20 cellular contexts compared by ENCODE assay signal in the genomic region with DNA sequence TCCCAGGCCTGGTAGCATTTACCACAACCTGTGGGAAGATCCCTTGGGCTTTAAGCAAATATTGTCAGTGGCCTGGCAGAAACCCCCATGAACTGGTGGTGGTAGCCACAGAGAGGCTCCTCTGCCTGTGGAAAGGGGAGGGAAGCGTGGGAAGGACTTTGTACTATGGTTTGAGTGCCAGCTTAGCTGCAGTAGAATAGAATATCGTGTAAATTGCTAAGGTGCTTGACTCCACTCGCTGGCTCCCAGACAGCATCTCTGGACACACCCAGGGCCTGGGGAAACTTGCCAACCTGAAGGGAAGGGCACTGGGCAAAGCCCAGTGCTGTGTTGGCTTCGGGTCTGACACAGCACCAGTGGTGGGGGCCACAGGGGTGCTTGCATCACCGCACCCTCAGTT. TPM values are rescaled to one million over a fixed set of nuclear protein-coding genes. Genes with fewer than 3 reads are reported as not detected.
DNase-seq lines count a peak whose midpoint lies in the region; ATAC-seq and TF ChIP-seq lines count a peak whose summit lies in the region.
"Had no signal": no experiment of that assay in that cellular context is flagged by ENCODE, and none has a peak within 500 bp of the region (broad histone marks: within the 10 kb centered on the region; RNA-seq: fewer than 3 reads in every experiment).

No MANE protein-coding gene starts in this region.

- intact Hi-C loops in left ventricle myocardium superior (cut with micrococcal nuclease), result no loop called here
- intact Hi-C loops in cardiac septum (cut with DNase I), result no loop called here
- intact Hi-C loops in left colon (cut with DNase I, micrococcal nuclease), result no loop called here
- intact Hi-C loops in mucosa of descending colon (cut with DNase I, micrococcal nuclease), result no loop called here
- intact Hi-C loops in transverse colon (cut with DNase I; ENCODE audit: low total_unique reads), result no loop called here

- no peaks in the 10 kb centered on the region for H3K36me3 ChIP-seq in mucosa of descending colon (ENCODE audit: low read depth)
- H3K36me3 ChIP-seq in transverse colon, result peaks cover 0 to 11% (median 0%) of the 10 kb centered on the region in 4 donors

- H3K4me1 ChIP-seq in mucosa of descending colon (ENCODE audit: low read depth) (no peaks in the 10 kb centered on the region), transverse colon (no peaks in the 10 kb centered on the region)
- H3K4me1 ChIP-seq: A549, Caco-2 had no signal

- in situ Hi-C loops in transverse colon (cut with MboI; ENCODE audit: low pct_ligation_motif_present in 1 of 4, low pct_unique_long_range_greater_than_20kb in 1 of 4, low sequenced_read_pairs in 3 of 4), result no loop called here

- no peaks in the 10 kb centered on the region for H3K27me3 ChIP-seq in transverse colon

- TF ChIP-seq CTCF in mucosa of descending colon (IDR thresholded peaks at IDR 0.05) (no peak), transverse colon (IDR thresholded peaks at IDR 0.05) (no peak)

- TF ChIP-seq EP300 in transverse colon (IDR thresholded peaks at IDR 0.05; ENCODE audit: low read depth), result no peak

- no peak overlapping the region for H3K27ac ChIP-seq in transverse colon
- H3K27ac ChIP-seq: 22Rv1, A549, C4-2B had no signal

- DNase-seq in left ventricle myocardium superior, result no peak
- DNase-seq in cardiac septum (ENCODE audit: low spot score), result no peak
- peak; percentile 31 to 43 for DNase-seq in left colon
- peak in 2 of 3 donors; percentile 73 to 85 for DNase-seq in mucosa of descending colon
- peak; percentile 31 for DNase-seq in transverse colon
- DNase-seq in NK-92 (lab: John Stamatoyannopoulos, UW; ENCODE audit: unreplicated experiment), result no peak
- DNase-seq in NCI-H2171 (lab: John Stamatoyannopoulos, UW), result no peak
- DNase-seq: AML-193; Caco-2; CD4-positive, alpha-beta T cell; DMS153; DMS79 treated with DMSO at 0.1 percent for 48 hours; GF-D8; HCEC 1CT had no signal

- ATAC-seq in left ventricle myocardium superior, result peak; percentile 17
- peak; percentile 82 for ATAC-seq in left colon
- ATAC-seq in mucosa of descending colon, result no peak
- no peak for ATAC-seq in GM19397 (IDR thresholded peaks at IDR 0.05; ENCODE audit: unreplicated experiment)
- ATAC-seq: A549, GM12878, GM23338 had no signal

- 73% methylated on average over 5 of the region's 5 CpGs; no CpG with 5 or more reads in 1 of the 2 donors for whole genome bisulfite sequencing in transverse colon (ENCODE audit: low coverage in 1 of 2), 2 donors

- TF ChIP-seq POLR2A in transverse colon (IDR thresholded peaks at IDR 0.05), result no peak

- H3K9me3 ChIP-seq in mucosa of descending colon (peaks cover 28% of the 10 kb centered on the region), transverse colon (peaks cover 22 to 36% of the 10 kb centered on the region in 2 donors)

- H3K4me3 ChIP-seq in mucosa of descending colon (no peak overlapping the region), transverse colon (no peak overlapping the region)
- H3K4me3 ChIP-seq: A549, GM12878, GM23338 had no signal

RNA-seq across cellular contexts. Expression of a gene that starts 52.6 kb away (rescaled TPM):
- total RNA-seq in left ventricle myocardium superior (7.3 TPM), cardiac septum (5.2 TPM), left colon (10 to 100 TPM in 1 of 2 donors, 1 to 10 TPM in 1; 5.7 to 20.8 TPM), mucosa of descending colon (10 to 100 TPM in 2 of 3 donors, 1 to 10 TPM in 1; 6.7 to 35.9 (median 29.6) TPM), transverse colon (10 to 100 TPM in 3 of 4 donors, 1 to 10 TPM in 1; 5.7 to 61.0 (median 17.2) TPM)

RNA-seq across cellular contexts. Expression of a gene that starts 52.8 kb away (rescaled TPM):
- total RNA-seq in left ventricle myocardium superior (105 TPM), cardiac septum (86.9 TPM), left colon (100 to 1,000 TPM; 114 to 124 TPM), mucosa of descending colon (100 to 1,000 TPM; 117 to 160 (median 119) TPM), transverse colon (10 to 100 TPM in 3 of 4 donors, 1 to 10 TPM in 1; 6.4 to 59.9 (median 21.0) TPM)

Comparison
In these comparisons a context has a peak if more than half of its experiments do, and no peak if none do; other contexts are left out.
1. ATAC-seq: peak in left ventricle myocardium superior (single experiment) and left colon (single experiment); none in mucosa of descending colon (single experiment) and GM19397 (single experiment).
2. DNase-seq: peak in left colon (2 of 2), mucosa of descending colon (2 of 3) and transverse colon (single experiment); none in left ventricle myocardium superior (single experiment), cardiac septum (single experiment), NK-92 (single experiment) and NCI-H2171 (single experiment).